Comparison of ENCODE assay signal across 17 cellular contexts in the genomic region with DNA sequence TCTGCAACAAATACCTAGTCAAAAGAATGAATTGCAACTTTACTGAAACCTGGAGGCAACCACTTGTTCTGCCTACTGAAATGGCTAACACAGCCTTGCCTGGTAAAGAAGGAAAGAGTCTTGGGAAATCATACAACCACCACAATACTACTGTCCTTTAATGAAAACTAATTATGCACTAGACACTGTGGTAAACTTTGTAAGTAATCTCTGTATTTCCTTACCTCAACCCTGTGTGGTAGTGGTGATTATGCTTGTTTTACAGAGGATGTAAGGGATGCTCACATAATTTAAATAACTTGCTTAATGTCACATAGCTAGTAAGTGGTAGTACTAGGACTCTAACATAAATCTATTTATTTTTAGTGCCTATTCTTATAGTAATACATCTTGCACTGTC. TPM values are rescaled to one million over a fixed set of nuclear protein-coding genes. Genes with fewer than 3 reads are reported as not detected.
DNase-seq lines count a peak whose midpoint lies in the region; ATAC-seq and TF ChIP-seq lines count a peak whose summit lies in the region.
"Had no signal": no experiment of that assay in that cellular context is flagged by ENCODE, and none has a peak within 500 bp of the region (broad histone marks: within the 10 kb centered on the region; RNA-seq: fewer than 3 reads in every experiment).

No MANE protein-coding gene starts in this region.

- H3K27me3 Mint-ChIP-seq in natural killer cell treated with Interleukin-12 subunit alpha and Interleukin-12 subunit beta and Interleukin-15 and Interleukin-18, amount 100 ng/mL, for 72 hours: no peaks in the 10 kb centered on the region
- H3K27me3 Mint-ChIP-seq in natural killer cell (ENCODE audit: low read depth in 2 of 2) (no peaks in the 10 kb centered on the region), activated B cell treated with CpG ODN at 0.5 μM for 24 hours (no peaks in the 10 kb centered on the region)

- no peaks in the 10 kb centered on the region for H4K20me1 ChIP-seq in HCT116 (ENCODE audit: insufficient read depth)

- H3K4me1 Mint-ChIP-seq in natural killer cell treated with Interleukin-12 subunit alpha and Interleukin-12 subunit beta and Interleukin-15 and Interleukin-18, amount 100 ng/mL, for 72 hours (ENCODE audit: low read depth in 2 of 2): peaks cover 0 to 7% of the 10 kb centered on the region in 2 donors
- H3K4me1 Mint-ChIP-seq in natural killer cell (no peaks in the 10 kb centered on the region), activated B cell treated with CpG ODN at 0.5 μM for 24 hours (peaks cover 56% of the 10 kb centered on the region)

- H3K9me3 Mint-ChIP-seq in natural killer cell treated with Interleukin-12 subunit alpha and Interleukin-12 subunit beta and Interleukin-15 and Interleukin-18, amount 100 ng/mL, for 72 hours: no peaks in the 10 kb centered on the region
- no peaks in the 10 kb centered on the region for H3K9me3 Mint-ChIP-seq in natural killer cell
- H3K9me3 Mint-ChIP-seq in activated B cell treated with CpG ODN at 0.5 μM for 24 hours: no peaks in the 10 kb centered on the region
- H3K9me3 Mint-ChIP-seq: neural progenitor cell had no signal

- no peaks in the 10 kb centered on the region for H3K9me2 ChIP-seq in HCT116 (ENCODE audit: insufficient read depth)

- no peak for TF ChIP-seq POLR2A in HCT116 (IDR thresholded peaks at IDR 0.05; ENCODE audit: borderline replicate concordance, extremely low read depth, insufficient read depth, insufficient read length)

- TF ChIP-seq CTCF in natural killer cell (IDR thresholded peaks at IDR 0.05) (no peak), HCT116 (IDR thresholded peaks at IDR 0.05 in 2 of 3, conservative IDR thresholded peaks at IDR 0.05 in 1 of 3; ENCODE audit: borderline replicate concordance in 1 of 3, insufficient read depth in 1 of 3, low read depth in 2 of 3, low read length in 2 of 3) (no peak), activated B cell treated with CpG ODN at 0.5 μM for 24 hours (IDR thresholded peaks at IDR 0.05) (no peak)

- H3K36me3 Mint-ChIP-seq in natural killer cell treated with Interleukin-12 subunit alpha and Interleukin-12 subunit beta and Interleukin-15 and Interleukin-18, amount 100 ng/mL, for 72 hours: peaks cover 2% of the 10 kb centered on the region
- H3K36me3 Mint-ChIP-seq in natural killer cell (peaks cover 8% of the 10 kb centered on the region), activated B cell treated with CpG ODN at 0.5 μM for 24 hours (ENCODE audit: low read depth) (peaks cover 66% of the 10 kb centered on the region)
- H3K36me3 Mint-ChIP-seq: neural progenitor cell had no signal

- H3K36me3 ChIP-seq in HCT116 (ENCODE audit: control insufficient read depth in 1 of 2, insufficient read depth in 2 of 2, low read length in 2 of 2): no peaks in the 10 kb centered on the region
- H3K36me3 ChIP-seq: neural progenitor cell, WERI-Rb-1 had no signal

- H3K27ac ChIP-seq in HCT116 (ENCODE audit: low read depth, low read length): no peak overlapping the region
- H3K27ac ChIP-seq: epithelial cell of prostate, neural progenitor cell, WERI-Rb-1 had no signal

- H2AFZ ChIP-seq in HCT116 (ENCODE audit: low read depth, low read length, poor library complexity, severe bottlenecking): peak overlapping the region; percentile 29
- H2AFZ ChIP-seq: neural progenitor cell had no signal

- no peak for TF ChIP-seq RAD21 in HCT116 (IDR thresholded peaks at IDR 0.05; ENCODE audit: low read depth)

- RAD21 ChIA-PET in HCT116 (lab: Charles Lee; ENCODE audit: low non-redundant PET in 1 of 2, low total read pairs in 2 of 2, uncharacterized antibody in 2 of 2, unreplicated experiment in 2 of 2): no interaction called here

- H3K9me3 ChIP-seq in HCT116 (ENCODE audit: control insufficient read depth in 1 of 2, insufficient read depth in 1 of 2, low read depth in 1 of 2, low read length in 2 of 2): no peaks in the 10 kb centered on the region

- BruUV-seq in HCT116 (replicated peaks; lab: Mats Ljungman, UMichigan): no TSS peak

- CTCF ChIA-PET in HCT116 (lab: Charles Lee): no interaction called here
- CTCF ChIA-PET in activated B cell treated with CpG ODN at 0.5 μM for 24 hours (lab: Charles Lee): interaction anchor here (1.1 to 1.6 kb wide), 2 partner anchors 84 to 148 kb away, joined by 4 read pairs; no protein-coding TSS in a partner anchor

- ATAC-seq in natural killer cell treated with Interleukin-12 subunit alpha and Interleukin-12 subunit beta and Interleukin-15 and Interleukin-18, amount 100 ng/mL, for 72 hours: peak; percentile 43 to 60
- ATAC-seq in natural killer cell (no peak), HCT116 (no peak), activated B cell treated with CpG ODN at 0.5 μM for 24 hours (ENCODE audit: low read depth) (peak; percentile 8), HG03139 (IDR thresholded peaks at IDR 0.05; ENCODE audit: unreplicated experiment) (no peak)

- H3K79me2 ChIP-seq in HCT116 (ENCODE audit: insufficient read depth, low read length): no peaks in the 10 kb centered on the region

- no peaks in the 10 kb centered on the region for H3K27me3 ChIP-seq in HCT116 (ENCODE audit: insufficient read depth, low read length)
- H3K27me3 ChIP-seq: neural progenitor cell had no signal

- H3K27ac Mint-ChIP-seq in natural killer cell treated with Interleukin-12 subunit alpha and Interleukin-12 subunit beta and Interleukin-15 and Interleukin-18, amount 100 ng/mL, for 72 hours: peak overlapping the region in 1 of 2 donors; percentile 3
- H3K27ac Mint-ChIP-seq in natural killer cell (no peak overlapping the region), activated B cell treated with CpG ODN at 0.5 μM for 24 hours (peak overlapping the region; percentile 72)
- H3K27ac Mint-ChIP-seq: neural progenitor cell had no signal

- intact Hi-C loops in natural killer cell (cut with micrococcal nuclease) (loop anchor here (10.0 kb wide), 1 partner anchor 147 kb away; no protein-coding TSS in a partner anchor), HCT116 (cut with micrococcal nuclease) (no loop called here), activated B cell treated with CpG ODN at 0.5 μM for 24 hours (cut with micrococcal nuclease) (loop anchor here (5.0 kb wide), 1 partner anchor 45 kb away; the partner anchor contains the start of gene TMEM156)

- H3K4me3 Mint-ChIP-seq in natural killer cell treated with Interleukin-12 subunit alpha and Interleukin-12 subunit beta and Interleukin-15 and Interleukin-18, amount 100 ng/mL, for 72 hours: no peak overlapping the region
- H3K4me3 Mint-ChIP-seq in natural killer cell (no peak overlapping the region), activated B cell treated with CpG ODN at 0.5 μM for 24 hours (no peak overlapping the region)
- H3K4me3 Mint-ChIP-seq: neural progenitor cell had no signal

- no peak for DNase-seq in natural killer cell treated with Interleukin-12 subunit alpha and Interleukin-12 subunit beta and Interleukin-15 and Interleukin-18, amount 100 ng/mL, for 72 hours (ENCODE audit: low spot score)
- DNase-seq in natural killer cell: no peak
- DNase-seq in HCT116 (ENCODE audit: low read depth, low spot score): no peak
- no peak for DNase-seq in activated B cell treated with CpG ODN at 0.5 μM for 24 hours
- DNase-seq in COR-L47 (lab: John Stamatoyannopoulos, UW): no peak
- no peak for DNase-seq in NCI-H2196 treated with DMSO at 0.1 percent for 48 hours (lab: John Stamatoyannopoulos, UW; ENCODE audit: unreplicated experiment)
- DNase-seq: activated CD8-positive, alpha-beta memory T cell treated with anti-CD3 and anti-CD28 coated beads for 24 hours; activated effector memory CD4-positive, alpha-beta T cell treated with Interleukin-2 at 50 U/mL for 16 hours; anterior cingulate cortex; caudate nucleus; DND-41; NCI-H1417; NCI-H526; WERI-Rb-1 had no signal

- no peak overlapping the region for H3K4me3 ChIP-seq in HCT116 (replicated peaks in 1 of 2; ENCODE audit: low read depth in 1 of 2, low read length in 2 of 2)
- H3K4me3 ChIP-seq: neural progenitor cell had no signal

- no peak overlapping the region; the same call in 1 of the 2 replicates for H3K4me2 ChIP-seq in HCT116 (ENCODE audit: low read length)
- H3K4me2 ChIP-seq: neural progenitor cell had no signal

- POLR2A ChIA-PET in HCT116 (lab: Charles Lee) (no interaction called here), activated B cell treated with CpG ODN at 0.5 μM for 24 hours (lab: Charles Lee) (interaction anchor here (1.0 to 6.0 kb wide), 2 partner anchors 44 to 58 kb away, joined by 3 to 73 read pairs; no protein-coding TSS in a partner anchor)

- peaks cover 9 to 18% of the 10 kb centered on the region in 2 experiments for H3K4me1 ChIP-seq in HCT116 (ENCODE audit: control insufficient read depth in 1 of 2, insufficient read depth in 2 of 2, low read length in 2 of 2)

- H3K9ac ChIP-seq in HCT116 (ENCODE audit: low read length): no peak overlapping the region
- H3K9ac ChIP-seq: neural progenitor cell had no signal

TF ChIP-seq in HCT116, 20 proteins besides CTCF, POLR2A, EP300 and RAD21 (continues in another document):
- TF ChIP-seq EGR1 (IDR thresholded peaks at IDR 0.05; ENCODE audit: low read depth): no peak
- no peak for TF ChIP-seq EZH2 (IDR thresholded peaks at IDR 0.05)
- TF ChIP-seq SRF (IDR thresholded peaks at IDR 0.05; ENCODE audit: low read depth): no peak
- TF ChIP-seq YY1 (IDR thresholded peaks at IDR 0.05; ENCODE audit: extremely low read depth, insufficient replicate concordance, low read depth, low read length): no peak

RNA-seq across cellular contexts. Expression of gene TMEM156, which starts 44.7 kb away (rescaled TPM):
- 10 to 100 TPM in 1 of 2 donors, 1 to 10 TPM in 1; 7.9 to 10.3 TPM for total RNA-seq in natural killer cell treated with Interleukin-12 subunit alpha and Interleukin-12 subunit beta and Interleukin-15 and Interleukin-18, amount 100 ng/mL, for 72 hours
- total RNA-seq in natural killer cell (10 to 100 TPM; 13.8 to 22.3 (median 16.8) TPM), HCT116 (2021; ENCODE audit: unreplicated experiment) (0.22 TPM), activated B cell treated with CpG ODN at 0.5 μM for 24 hours (26.0 and 29.5 TPM in 2 replicates)
- polyA plus RNA-seq in HCT116 (2012): 0.03 TPM in 1 of 2 replicates, not detected in the other

Comparison
In these comparisons a context has a peak if more than half of its experiments do, and no peak if none do; other contexts are left out.
1. ATAC-seq: peak in natural killer cell treated with Interleukin-12 subunit alpha and Interleukin-12 subunit beta and Interleukin-15 and Interleukin-18, amount 100 ng/mL, for 72 hours (2 of 2) and activated B cell treated with CpG ODN at 0.5 μM for 24 hours (single experiment); none in natural killer cell (0 of 3), HCT116 (single experiment) and HG03139 (single experiment).